Comparison of ENCODE assay signal across 8 cellular contexts in the genomic region with DNA sequence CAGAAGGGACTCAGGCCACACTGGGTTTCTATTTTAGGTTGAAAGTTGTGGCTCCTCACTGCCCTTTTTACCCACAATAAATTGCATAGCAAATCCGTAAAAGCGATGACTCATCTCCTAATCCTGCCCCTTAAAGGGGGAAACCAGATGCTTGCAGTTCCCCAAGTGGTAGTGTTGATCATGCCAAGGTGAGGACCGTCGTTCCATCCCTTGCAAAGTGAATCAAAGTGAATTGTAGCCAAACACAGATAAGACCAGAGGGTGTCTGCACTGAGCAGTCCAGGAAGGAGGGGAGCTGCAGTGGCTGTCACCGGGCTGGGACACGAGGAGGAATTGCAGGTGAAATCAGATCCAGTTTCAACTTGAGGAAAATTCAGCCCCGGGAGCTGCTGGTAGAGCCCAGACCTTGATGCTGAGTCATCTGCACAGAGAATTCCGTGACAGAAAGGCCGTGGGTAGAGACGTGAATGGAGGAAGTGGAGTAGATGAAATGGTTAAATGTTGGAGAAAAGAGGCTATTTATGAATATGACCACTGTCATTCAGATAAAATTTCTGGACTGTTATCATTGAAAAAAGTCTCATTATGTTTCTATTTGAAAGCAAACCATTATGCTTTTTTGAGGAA. TPM values are rescaled to one million over a fixed set of nuclear protein-coding genes. Genes with fewer than 3 reads are reported as not detected.
DNase-seq lines count a peak whose midpoint lies in the region; ATAC-seq lines count a peak whose summit lies in the region.

No MANE protein-coding gene starts in this region.

- peak overlapping the region; percentile 37 for H3K4me3 ChIP-seq in adipocyte (ENCODE audit: low read length)

- DNase-seq in NCI-H82 (lab: John Stamatoyannopoulos, UW) = peak; percentile 33
- no peak for DNase-seq in NCI-H82 treated with DMSO at 0.1 percent for 48 hours (lab: John Stamatoyannopoulos, UW; ENCODE audit: unreplicated experiment)
- DNase-seq in adipocyte (ENCODE audit: low read depth) = peak; percentile 91
- DNase-seq in occipital lobe (lab: John Stamatoyannopoulos, UW) = peak; percentile 19
- no peak for DNase-seq in activated CD4-positive, alpha-beta T cell treated with anti-CD3 and anti-CD28 coated beads for 4 hours
- no peak for DNase-seq in activated CD4-positive, alpha-beta T cell treated with anti-CD3 and anti-CD28 coated beads for 1 hour

- no peaks in the 10 kb centered on the region for H3K27me3 ChIP-seq in adipocyte (replicated peaks; ENCODE audit: control insufficient read depth, insufficient read depth, low read length)

- no peaks in the 10 kb centered on the region for H3K9me3 ChIP-seq in adipocyte (ENCODE audit: control insufficient read depth, low read length)

- peaks cover 5% of the 10 kb centered on the region for H3K4me1 ChIP-seq in adipocyte (ENCODE audit: control insufficient read depth, insufficient read depth, low read length)

- no peak overlapping the region for H3K9ac ChIP-seq in adipocyte (ENCODE audit: low read length)

- H3K36me3 ChIP-seq in adipocyte (ENCODE audit: control insufficient read depth, insufficient read depth, low read length, severe bottlenecking) = peaks cover 74% of the 10 kb centered on the region

- ATAC-seq in HG03432 (IDR thresholded peaks at IDR 0.05; ENCODE audit: unreplicated experiment) (peak; percentile 74), GM18511 (IDR thresholded peaks at IDR 0.05; ENCODE audit: unreplicated experiment) (no peak)

RNA-seq across cellular contexts. Expression of a gene that starts 44.2 kb away (rescaled TPM):
- 25.9 TPM for total RNA-seq in occipital lobe

Comparison
In these comparisons a context has a peak if more than half of its experiments do, and no peak if none do; other contexts are left out.
1. DNase-seq: peak in NCI-H82 (single experiment), adipocyte (single experiment) and occipital lobe (single experiment); none in NCI-H82 treated with DMSO at 0.1 percent for 48 hours (single experiment), activated CD4-positive, alpha-beta T cell treated with anti-CD3 and anti-CD28 coated beads for 4 hours (0 of 2) and activated CD4-positive, alpha-beta T cell treated with anti-CD3 and anti-CD28 coated beads for 1 hour (single experiment).